14 cellular contexts compared by ENCODE assay signal in the genomic region with DNA sequence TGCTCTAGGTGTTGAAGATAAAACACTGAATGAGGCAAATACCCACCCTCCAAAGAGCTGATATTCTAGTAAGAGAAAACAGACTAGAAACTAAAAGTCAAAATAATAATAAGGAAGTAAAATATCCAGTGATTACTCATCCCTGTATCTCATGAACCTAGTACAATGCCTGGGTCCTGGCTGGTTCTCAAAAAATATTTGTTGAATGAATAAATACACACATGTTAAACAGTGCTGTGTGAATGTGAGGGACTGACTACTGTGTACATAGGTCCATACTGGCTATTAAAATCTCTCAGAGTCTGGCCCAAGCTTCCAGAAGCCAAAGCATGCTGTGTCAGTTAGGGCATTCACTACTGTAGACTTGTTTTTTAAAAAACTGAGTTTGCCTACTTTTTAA.
DNase-seq lines count a peak whose midpoint lies in the region; ATAC-seq and TF ChIP-seq lines count a peak whose summit lies in the region.
"Had no signal": no experiment of that assay in that cellular context is flagged by ENCODE, and none has a peak within 500 bp of the region (broad histone marks: within the 10 kb centered on the region; RNA-seq: fewer than 3 reads in every experiment).

No MANE protein-coding gene starts in this region.

- no peaks in the 10 kb centered on the region for H3K36me3 ChIP-seq in spleen

- no peak for TF ChIP-seq CTCF in RWPE1 (conservative IDR thresholded peaks at IDR 0.05; ENCODE audit: low read depth)
- TF ChIP-seq CTCF in spleen (IDR thresholded peaks at IDR 0.05 in 8 of 11, conservative IDR thresholded peaks at IDR 0.05 in 3 of 11), result no peak

- POLR2A ChIA-PET in RWPE1 (lab: Yijun Ruan, JAX; ENCODE audit: low non-redundant PET), result no interaction called here

- H3K27me3 ChIP-seq in spleen (replicated peaks in 1 of 7), result no peaks in the 10 kb centered on the region
- H3K27me3 ChIP-seq: testis had no signal

- H3K4me3 ChIP-seq in spleen, result no peak overlapping the region
- H3K4me3 ChIP-seq: testis had no signal

- intact Hi-C loops in spleen (cut with DNase I; ENCODE audit: low total_unique reads), result no loop called here

- TF ChIP-seq POLR2A in spleen (IDR thresholded peaks at IDR 0.05), result no peak
- no peak for TF ChIP-seq POLR2A in erythroblast (IDR thresholded peaks at IDR 0.05; ENCODE audit: low read length)

- DNase-seq in HCEC 1CT, result peak; percentile 89
- peak; percentile 13 for DNase-seq in RWPE1 (ENCODE audit: low spot score)
- peak; percentile 40 for DNase-seq in fibroblast of peridontal ligament (ENCODE audit: extremely low read depth)
- no peak for DNase-seq in spleen
- no peak for DNase-seq in NCI-H146 (lab: John Stamatoyannopoulos, UW)
- no peak for DNase-seq in erythroblast (lab: John Stamatoyannopoulos, UW)
- DNase-seq in hippocampal formation (lab: John Stamatoyannopoulos, UW), result no peak
- DNase-seq: activated CD4-positive, alpha-beta T cell treated with anti-CD3 and anti-CD28 coated beads for 4 hours; activated gamma-delta T cell; effector CD8-positive, alpha-beta T cell; immature natural killer cell; NCI-H446; testis had no signal

- no peaks in the 10 kb centered on the region for H3K9me3 ChIP-seq in spleen
- H3K9me3 ChIP-seq: testis had no signal

- H3K27ac ChIP-seq in RWPE1 (no peak overlapping the region), spleen (peak overlapping the region in 6 of 8 donors; percentile 6 to 70 (median 46))
- H3K27ac ChIP-seq: testis had no signal

- CTCF ChIA-PET in RWPE1 (lab: Yijun Ruan, JAX), result interaction anchor here (0.6 to 0.7 kb wide), 2 partner anchors 12 to 26 kb away, joined by 3 to 4 read pairs; no protein-coding TSS in a partner anchor

- peaks cover 0 to 84% (median 52%) of the 10 kb centered on the region in 6 donors for H3K4me1 ChIP-seq in spleen

- no peak for ATAC-seq in GM21825 (IDR thresholded peaks at IDR 0.05; ENCODE audit: unreplicated experiment)

Comparison
In these comparisons a context has a peak if more than half of its experiments do, and no peak if none do; other contexts are left out.
1. DNase-seq: peak in HCEC 1CT (single experiment), RWPE1 (single experiment) and fibroblast of peridontal ligament (single experiment); none in spleen (single experiment), NCI-H146 (single experiment), erythroblast (0 of 2) and hippocampal formation (0 of 2).